3 cellular contexts compared by ENCODE assay signal in genomic region chr1:231376875-231377549, GRCh38.
TF ChIP-seq lines count a peak whose summit lies in the region.

No MANE protein-coding gene starts in this region.

TF ChIP-seq in liver, 16 proteins besides CTCF, POLR2A, EP300 and RAD21:
- peak; percentile 22 for TF ChIP-seq YY1 (IDR thresholded peaks at IDR 0.05)
- TF ChIP-seq HNF4G (IDR thresholded peaks at IDR 0.05) = no peak
- TF ChIP-seq REST (IDR thresholded peaks at IDR 0.05) = no peak
- peak; percentile 12 for TF ChIP-seq ZBTB33 (IDR thresholded peaks at IDR 0.05)
- no peak for TF ChIP-seq EGR1 (IDR thresholded peaks at IDR 0.05; ENCODE audit: low read depth in 2 of 2)
- TF ChIP-seq GABPA (IDR thresholded peaks at IDR 0.05 in 1 of 2, conservative IDR thresholded peaks at IDR 0.05 in 1 of 2) = no peak
- no peak for TF ChIP-seq SP1 (IDR thresholded peaks at IDR 0.05)
- TF ChIP-seq TAF1 (conservative IDR thresholded peaks at IDR 0.05) = no peak
- no peak for TF ChIP-seq FOXA2 (IDR thresholded peaks at IDR 0.05)
- no peak for TF ChIP-seq RXRA (IDR thresholded peaks at IDR 0.05)
- no peak for TF ChIP-seq MAX (IDR thresholded peaks at IDR 0.05)
- no peak for TF ChIP-seq HNF4A (conservative IDR thresholded peaks at IDR 0.05)
- TF ChIP-seq NR2F2 (IDR thresholded peaks at IDR 0.05) = no peak
- no peak for TF ChIP-seq JUND (IDR thresholded peaks at IDR 0.05)
- TF ChIP-seq FOXA1 (IDR thresholded peaks at IDR 0.05) = no peak
- TF ChIP-seq ATF3 (IDR thresholded peaks at IDR 0.05) = no peak
TF ChIP-seq in liver: peak in this region for 2.

TF ChIP-seq in HepG2, 621 proteins besides CTCF, POLR2A, EP300 and RAD21:
- no peak for TF ChIP-seq ADNP (CRISPR knock-in tag; IDR thresholded peaks at IDR 0.05)

TF ChIP-seq in GM12878, 131 proteins besides CTCF, POLR2A, EP300 and RAD21:
- TF ChIP-seq RUNX3 (IDR thresholded peaks at IDR 0.05; ENCODE audit: low read length) (peak; percentile 63), NFIC (IDR thresholded peaks at IDR 0.05; ENCODE audit: low read depth, low read length) (peak; percentile 21; the same call in 1 of the 2 replicates), POLR2AphosphoS2 (IDR thresholded peaks at IDR 0.05; ENCODE audit: low read depth, low read length) (no peak), PBX3 (IDR thresholded peaks at IDR 0.05; ENCODE audit: insufficient replicate concordance, low read depth, low read length) (no peak), SPI1 (IDR thresholded peaks at IDR 0.05; ENCODE audit: borderline replicate concordance, insufficient read depth, low read depth, low read length) (peak; percentile 44; the same call in 1 of the 2 replicates), SIX5 (IDR thresholded peaks at IDR 0.05; ENCODE audit: low read depth, low read length, severe bottlenecking) (no peak), CUX1 (IDR thresholded peaks at IDR 0.05; ENCODE audit: insufficient replicate concordance, low read depth, low read length) (no peak)
